ENCODE assay signal across 14 cellular contexts in genomic region chr20:50294164-50295088, GRCh38.
DNase-seq lines count a peak whose midpoint lies in the region; ATAC-seq and TF ChIP-seq lines count a peak whose summit lies in the region.
"Had no signal": no experiment of that assay in that cellular context is flagged by ENCODE, and none has a peak within 500 bp of the region (broad histone marks: within the 10 kb centered on the region; RNA-seq: fewer than 3 reads in every experiment).

No MANE protein-coding gene starts in this region.

- no peak overlapping the region for H3K4me2 ChIP-seq in mesendoderm (ENCODE audit: low read length)

- no peaks in the 10 kb centered on the region for H3K36me3 ChIP-seq in mesendoderm (ENCODE audit: control insufficient read depth, insufficient read depth, low read length)
- H3K36me3 ChIP-seq in tibial nerve, result no peaks in the 10 kb centered on the region
- H3K36me3 ChIP-seq: brain microvascular endothelial cell had no signal

- no peak for DNase-seq in activated CD4-positive, alpha-beta T cell treated with anti-CD3 and anti-CD28 coated beads, Interleukin-2, amount 10 ng/mL, durations not matched to agents 7 days and 5 days
- no peak for DNase-seq in activated CD4-positive, alpha-beta T cell treated with anti-CD3 and anti-CD28 coated beads, Interleukin-2, amount 50 U/mL, for 1 hour
- DNase-seq in mesendoderm (peak; percentile 56), tibial nerve (ENCODE audit: low spot score in 2 of 2) (no peak)
- DNase-seq: activated CD8-positive, alpha-beta memory T cell treated with anti-CD3 and anti-CD28 coated beads, Interleukin-2, amount 50 U/mL, for 4 hours; brain microvascular endothelial cell; DMS153; naive B cell had no signal

- H3K27me3 Mint-ChIP-seq in activated CD4-positive, alpha-beta T cell treated with anti-CD3 and anti-CD28 coated beads, Interleukin-2, amount 10 ng/mL, durations not matched to agents 7 days and 5 days, result no peaks in the 10 kb centered on the region
- peaks cover 10% of the 10 kb centered on the region for H3K27me3 Mint-ChIP-seq in activated T-helper 17 cell treated with anti-CD3 and anti-CD28 coated beads, Interleukin-2, amount 50 U/mL, for 72 hours

- H3K18ac ChIP-seq in mesendoderm (ENCODE audit: low read length), result no peak overlapping the region

- CTCF ChIA-PET in activated CD4-positive, alpha-beta T cell treated with anti-CD3 and anti-CD28 coated beads, Interleukin-2, amount 10 ng/mL, durations not matched to agents 7 days and 5 days (lab: Charles Lee), result interaction anchor here (3.3 kb wide), 1 partner anchor 10 kb away, joined by 15 read pairs; no protein-coding TSS in a partner anchor

- H3K4me3 Mint-ChIP-seq in activated CD4-positive, alpha-beta T cell treated with anti-CD3 and anti-CD28 coated beads, Interleukin-2, amount 10 ng/mL, durations not matched to agents 7 days and 5 days, result no peak overlapping the region
- H3K4me3 Mint-ChIP-seq in activated T-helper 17 cell treated with anti-CD3 and anti-CD28 coated beads, Interleukin-2, amount 50 U/mL, for 72 hours, result no peak overlapping the region
- H3K4me3 Mint-ChIP-seq: naive B cell had no signal

- H3K27ac ChIP-seq in angular gyrus (ENCODE audit: low read depth, low read length), result peak overlapping the region; percentile 9
- no peak overlapping the region for H3K27ac ChIP-seq in mesendoderm (ENCODE audit: low read depth, low read length)
- peak overlapping the region; percentile 77 to 96 (median 86) for H3K27ac ChIP-seq in tibial nerve
- H3K27ac ChIP-seq: 22Rv1, brain microvascular endothelial cell, epithelial cell of prostate had no signal

- no peaks in the 10 kb centered on the region for H3K79me1 ChIP-seq in mesendoderm (ENCODE audit: low read length)

- H3K36me3 Mint-ChIP-seq in activated CD4-positive, alpha-beta T cell treated with anti-CD3 and anti-CD28 coated beads, Interleukin-2, amount 10 ng/mL, durations not matched to agents 7 days and 5 days (ENCODE audit: low read depth), result no peaks in the 10 kb centered on the region
- no peaks in the 10 kb centered on the region for H3K36me3 Mint-ChIP-seq in activated T-helper 17 cell treated with anti-CD3 and anti-CD28 coated beads, Interleukin-2, amount 50 U/mL, for 72 hours (ENCODE audit: low read depth)
- H3K36me3 Mint-ChIP-seq: naive B cell had no signal

- WGBS in mesendoderm (ENCODE audit: extremely low coverage, insufficient coverage, low lambda C conversion rate), result no CpG with 5 or more reads among the region's 18 CpGs
- WGBS in tibial nerve, 2 donors, result 78 to 81% methylated on average over 17 to 18 of the region's 18 CpGs

- no peaks in the 10 kb centered on the region for H3K9me3 ChIP-seq in tibial nerve

- TF ChIP-seq EP300 in tibial nerve (IDR thresholded peaks at IDR 0.05), result no peak

- no peak for ATAC-seq in GM19467 (IDR thresholded peaks at IDR 0.05; ENCODE audit: unreplicated experiment)
- ATAC-seq in HG02759 (IDR thresholded peaks at IDR 0.05; ENCODE audit: unreplicated experiment), result no peak
- no peak for ATAC-seq in activated T-helper 17 cell treated with anti-CD3 and anti-CD28 coated beads, Interleukin-2, amount 50 U/mL, for 72 hours (replicated peaks)

- no peak overlapping the region for H2BK5ac ChIP-seq in mesendoderm (ENCODE audit: low read length)

- no peak overlapping the region for H4K5ac ChIP-seq in mesendoderm (ENCODE audit: low read length)

- H3K79me2 ChIP-seq in mesendoderm (ENCODE audit: control insufficient read depth, insufficient read depth, low read length), result no peaks in the 10 kb centered on the region

- H3K27me3 ChIP-seq in mesendoderm (ENCODE audit: insufficient read depth, low read length, poor library complexity) (no peaks in the 10 kb centered on the region), tibial nerve (no peaks in the 10 kb centered on the region)
- H3K27me3 ChIP-seq: brain microvascular endothelial cell had no signal

- no peaks in the 10 kb centered on the region for H3K9me3 Mint-ChIP-seq in activated CD4-positive, alpha-beta T cell treated with anti-CD3 and anti-CD28 coated beads, Interleukin-2, amount 10 ng/mL, durations not matched to agents 7 days and 5 days
- no peaks in the 10 kb centered on the region for H3K9me3 Mint-ChIP-seq in activated T-helper 17 cell treated with anti-CD3 and anti-CD28 coated beads, Interleukin-2, amount 50 U/mL, for 72 hours
- H3K9me3 Mint-ChIP-seq: naive B cell had no signal

- H3K9ac ChIP-seq in mesendoderm (ENCODE audit: low read length), result no peak overlapping the region

- H3K23ac ChIP-seq in mesendoderm (ENCODE audit: low read length), result no peak overlapping the region

- H3K4ac ChIP-seq in mesendoderm (ENCODE audit: low read depth, low read length), result no peak overlapping the region

- no peak overlapping the region for H2BK120ac ChIP-seq in mesendoderm (ENCODE audit: low read depth, low read length)

- peak overlapping the region; percentile 66 for H3K27ac Mint-ChIP-seq in activated CD4-positive, alpha-beta T cell treated with anti-CD3 and anti-CD28 coated beads, Interleukin-2, amount 10 ng/mL, durations not matched to agents 7 days and 5 days
- H3K27ac Mint-ChIP-seq in activated T-helper 17 cell treated with anti-CD3 and anti-CD28 coated beads, Interleukin-2, amount 50 U/mL, for 72 hours, result no peak overlapping the region

- peak overlapping the region; percentile 39 for H3K56ac ChIP-seq in mesendoderm (ENCODE audit: low read length)

- no peak overlapping the region for H2BK15ac ChIP-seq in mesendoderm (replicated peaks; ENCODE audit: low read depth)

- no peak for TF ChIP-seq CTCF in tibial nerve (IDR thresholded peaks at IDR 0.05)

- POLR2A ChIA-PET in activated CD4-positive, alpha-beta T cell treated with anti-CD3 and anti-CD28 coated beads, Interleukin-2, amount 10 ng/mL, durations not matched to agents 7 days and 5 days (lab: Charles Lee), result no interaction called here

- no peak overlapping the region for H2AK5ac ChIP-seq in mesendoderm (ENCODE audit: low read length)

- H3K4me1 Mint-ChIP-seq in activated CD4-positive, alpha-beta T cell treated with anti-CD3 and anti-CD28 coated beads, Interleukin-2, amount 10 ng/mL, durations not matched to agents 7 days and 5 days, result peaks cover 39% of the 10 kb centered on the region
- peaks cover 7% of the 10 kb centered on the region for H3K4me1 Mint-ChIP-seq in activated T-helper 17 cell treated with anti-CD3 and anti-CD28 coated beads, Interleukin-2, amount 50 U/mL, for 72 hours

- H3K4me1 ChIP-seq in mesendoderm (ENCODE audit: control insufficient read depth, low read depth, low read length), result no peaks in the 10 kb centered on the region
- peaks cover 0 to 46% (median 23%) of the 10 kb centered on the region in 4 donors for H3K4me1 ChIP-seq in tibial nerve

- no peak for TF ChIP-seq POLR2A in tibial nerve (IDR thresholded peaks at IDR 0.05)

- H4K8ac ChIP-seq in mesendoderm (ENCODE audit: low read depth, low read length), result no peak overlapping the region

- H3K4me3 ChIP-seq in mesendoderm (ENCODE audit: low read length), result no peak overlapping the region
- no peak overlapping the region for H3K4me3 ChIP-seq in tibial nerve
